ENCODE assay signal across 1 cellular context in the genomic region with DNA sequence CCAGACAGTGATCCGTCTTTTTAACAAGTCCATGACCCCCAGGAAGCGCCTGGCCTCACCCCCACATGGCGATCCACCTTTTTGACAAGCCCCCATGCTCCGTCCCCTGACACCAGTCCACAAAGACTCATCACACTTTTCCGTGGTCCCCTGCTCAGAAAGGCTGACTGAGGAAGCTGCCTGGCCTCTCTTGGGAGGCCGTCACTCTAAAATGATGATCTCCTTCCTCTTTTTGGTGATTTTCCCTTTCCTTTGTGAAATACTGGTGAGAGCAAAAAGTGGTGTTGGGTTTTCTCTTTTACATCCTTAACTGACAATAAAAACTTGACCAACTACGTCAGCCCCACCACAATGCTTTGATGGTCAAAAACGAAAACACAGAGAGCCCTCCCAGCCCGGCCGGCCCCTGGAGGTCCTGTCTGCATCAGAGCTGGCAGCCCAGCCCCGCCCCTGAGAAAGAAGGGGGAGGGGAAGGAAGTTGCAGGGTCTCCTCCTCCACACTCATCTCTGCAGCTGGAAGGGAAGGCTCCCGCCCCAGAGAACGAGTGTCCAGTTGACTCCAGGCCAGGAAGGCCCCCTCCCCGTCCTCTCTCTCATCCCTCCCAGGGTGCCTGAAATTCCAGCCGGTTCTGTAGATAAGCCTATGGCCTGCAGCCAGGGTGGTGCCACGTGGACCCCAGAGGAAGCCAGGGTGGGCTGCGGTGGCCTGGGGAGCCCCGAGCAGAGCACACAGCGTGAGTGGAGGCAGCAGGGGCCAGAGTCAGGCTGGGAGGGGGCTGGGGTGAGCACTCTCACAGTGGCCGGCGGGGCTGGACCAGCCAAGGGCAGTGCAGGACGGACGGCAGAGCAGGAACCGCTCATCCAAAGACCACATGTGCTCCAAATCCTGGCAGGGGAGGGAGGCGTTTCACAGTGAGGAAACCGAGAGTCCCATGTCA.
TF ChIP-seq lines count a peak whose summit lies in the region.

No MANE protein-coding gene starts in this region.

TF ChIP-seq in SK-N-SH treated with all-trans-retinoic acid at 6 μM for 48 hours, 23 proteins besides CTCF, POLR2A, EP300 and RAD21 (continued from another document):
- TF ChIP-seq, protein P1, sequence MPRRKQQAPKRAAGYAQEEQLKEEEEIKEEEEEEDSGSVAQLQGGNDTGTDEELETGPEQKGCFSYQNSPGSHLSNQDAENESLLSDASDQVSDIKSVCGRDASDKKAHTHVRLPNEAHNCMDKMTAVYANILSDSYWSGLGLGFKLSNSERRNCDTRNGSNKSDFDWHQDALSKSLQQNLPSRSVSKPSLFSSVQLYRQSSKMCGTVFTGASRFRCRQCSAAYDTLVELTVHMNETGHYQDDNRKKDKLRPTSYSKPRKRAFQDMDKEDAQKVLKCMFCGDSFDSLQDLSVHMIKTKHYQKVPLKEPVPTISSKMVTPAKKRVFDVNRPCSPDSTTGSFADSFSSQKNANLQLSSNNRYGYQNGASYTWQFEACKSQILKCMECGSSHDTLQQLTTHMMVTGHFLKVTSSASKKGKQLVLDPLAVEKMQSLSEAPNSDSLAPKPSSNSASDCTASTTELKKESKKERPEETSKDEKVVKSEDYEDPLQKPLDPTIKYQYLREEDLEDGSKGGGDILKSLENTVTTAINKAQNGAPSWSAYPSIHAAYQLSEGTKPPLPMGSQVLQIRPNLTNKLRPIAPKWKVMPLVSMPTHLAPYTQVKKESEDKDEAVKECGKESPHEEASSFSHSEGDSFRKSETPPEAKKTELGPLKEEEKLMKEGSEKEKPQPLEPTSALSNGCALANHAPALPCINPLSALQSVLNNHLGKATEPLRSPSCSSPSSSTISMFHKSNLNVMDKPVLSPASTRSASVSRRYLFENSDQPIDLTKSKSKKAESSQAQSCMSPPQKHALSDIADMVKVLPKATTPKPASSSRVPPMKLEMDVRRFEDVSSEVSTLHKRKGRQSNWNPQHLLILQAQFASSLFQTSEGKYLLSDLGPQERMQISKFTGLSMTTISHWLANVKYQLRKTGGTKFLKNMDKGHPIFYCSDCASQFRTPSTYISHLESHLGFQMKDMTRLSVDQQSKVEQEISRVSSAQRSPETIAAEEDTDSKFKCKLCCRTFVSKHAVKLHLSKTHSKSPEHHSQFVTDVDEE (CRISPR knock-in tag; IDR thresholded peaks at IDR 0.05), result 0 out of 2 replicates have a peak, but pooled peaks have one; percentile 30
- no peak for TF ChIP-seq PPARA (CRISPR knock-in tag; IDR thresholded peaks at IDR 0.05; ENCODE audit: borderline replicate concordance)
- TF ChIP-seq, protein P2, sequence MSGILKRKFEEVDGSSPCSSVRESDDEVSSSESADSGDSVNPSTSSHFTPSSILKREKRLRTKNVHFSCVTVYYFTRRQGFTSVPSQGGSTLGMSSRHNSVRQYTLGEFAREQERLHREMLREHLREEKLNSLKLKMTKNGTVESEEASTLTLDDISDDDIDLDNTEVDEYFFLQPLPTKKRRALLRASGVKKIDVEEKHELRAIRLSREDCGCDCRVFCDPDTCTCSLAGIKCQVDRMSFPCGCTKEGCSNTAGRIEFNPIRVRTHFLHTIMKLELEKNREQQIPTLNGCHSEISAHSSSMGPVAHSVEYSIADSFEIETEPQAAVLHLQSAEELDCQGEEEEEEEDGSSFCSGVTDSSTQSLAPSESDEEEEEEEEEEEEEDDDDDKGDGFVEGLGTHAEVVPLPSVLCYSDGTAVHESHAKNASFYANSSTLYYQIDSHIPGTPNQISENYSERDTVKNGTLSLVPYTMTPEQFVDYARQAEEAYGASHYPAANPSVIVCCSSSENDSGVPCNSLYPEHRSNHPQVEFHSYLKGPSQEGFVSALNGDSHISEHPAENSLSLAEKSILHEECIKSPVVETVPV (CRISPR knock-in tag; IDR thresholded peaks at IDR 0.05), result no peak
